Comparison of ENCODE assay signal across 2 cellular contexts in genomic region chr6:29661071-29661470, GRCh38.
TF ChIP-seq lines count a peak whose summit lies in the region.

No MANE protein-coding gene starts in this region.

TF ChIP-seq in GM23338, 12 proteins besides CTCF, POLR2A, EP300 and RAD21:
- TF ChIP-seq POLR2AphosphoS5 (IDR thresholded peaks at IDR 0.05; ENCODE audit: low read depth) (no peak), EZH2 (IDR thresholded peaks at IDR 0.05; ENCODE audit: low read depth, unreplicated experiment) (no peak), ZNF114 (CRISPR knock-in tag; IDR thresholded peaks at IDR 0.05) (no peak), ZNF331 (CRISPR knock-in tag; IDR thresholded peaks at IDR 0.05; ENCODE audit: low read depth) (no peak), REST (IDR thresholded peaks at IDR 0.05; ENCODE audit: unreplicated experiment) (no peak), ETS1 (IDR thresholded peaks at IDR 0.05) (no peak), CREB1 (CRISPR knock-in tag; IDR thresholded peaks at IDR 0.05; ENCODE audit: low read depth) (no peak), NANOG (IDR thresholded peaks at IDR 0.05; ENCODE audit: borderline replicate concordance) (no peak), JUNB (IDR thresholded peaks at IDR 0.05; ENCODE audit: unreplicated experiment) (no peak)

TF ChIP-seq in H1, 55 proteins besides CTCF, POLR2A, EP300 and RAD21:
- no peak for TF ChIP-seq SP4 (IDR thresholded peaks at IDR 0.05; ENCODE audit: low read length)
- TF ChIP-seq CHD1 (IDR thresholded peaks at IDR 0.05; ENCODE audit: low read depth, low read length): no peak
- TF ChIP-seq HDAC6 (IDR thresholded peaks at IDR 0.05; ENCODE audit: low read depth, low read length): no peak
- TF ChIP-seq USF2 (IDR thresholded peaks at IDR 0.05; ENCODE audit: low read length): no peak
- no peak for TF ChIP-seq RBBP5 (IDR thresholded peaks at IDR 0.05; ENCODE audit: borderline replicate concordance, low read depth, low read length)
- TF ChIP-seq POLR2AphosphoS5 (IDR thresholded peaks at IDR 0.05; ENCODE audit: low read depth, low read length): no peak
- TF ChIP-seq SIX5 (IDR thresholded peaks at IDR 0.05; ENCODE audit: low read depth, low read length): no peak
- TF ChIP-seq TAF1 (IDR thresholded peaks at IDR 0.05; ENCODE audit: low read depth, low read length): no peak
- TF ChIP-seq MAFK (IDR thresholded peaks at IDR 0.05; ENCODE audit: low read depth, low read length): no peak
- TF ChIP-seq JUND (IDR thresholded peaks at IDR 0.05; ENCODE audit: low read length): no peak
- no peak for TF ChIP-seq BCL11A (IDR thresholded peaks at IDR 0.05; ENCODE audit: low read depth in 2 of 2, low read length in 2 of 2)
